Comparison of ENCODE assay signal across 28 cellular contexts in genomic region chr12:89697256-89697655, GRCh38. TPM values are rescaled to one million over a fixed set of nuclear protein-coding genes. Genes with fewer than 3 reads are reported as not detected.
DNase-seq lines count a peak whose midpoint lies in the region; TF ChIP-seq lines count a peak whose summit lies in the region.
"Had no signal": no experiment of that assay in that cellular context is flagged by ENCODE, and none has a peak within 500 bp of the region (broad histone marks: within the 10 kb centered on the region; RNA-seq: fewer than 3 reads in every experiment).

No MANE protein-coding gene starts in this region.

- H3K36me3 Mint-ChIP-seq in mesothelial cell of epicardium = no peaks in the 10 kb centered on the region

- peaks cover 30% of the 10 kb centered on the region for H4K20me1 ChIP-seq in osteoblast (ENCODE audit: insufficient read depth, low read length)

- H3K27me3 Mint-ChIP-seq in mesothelial cell of epicardium (ENCODE audit: low read depth) = no peaks in the 10 kb centered on the region
- H3K27me3 Mint-ChIP-seq: activated naive CD8-positive, alpha-beta T cell had no signal

- no peaks in the 10 kb centered on the region for H3K9me3 ChIP-seq in osteoblast (ENCODE audit: low read depth, low read length)
- H3K9me3 ChIP-seq: BLaER1, colonic mucosa, heart right ventricle, tibial nerve had no signal

- TF ChIP-seq CTCF in mesothelial cell of epicardium (IDR thresholded peaks at IDR 0.05; ENCODE audit: unreplicated experiment) (no peak), osteoblast (IDR thresholded peaks at IDR 0.05; ENCODE audit: extremely low read depth, low read depth, low read length) (no peak)

- H3K27ac ChIP-seq in osteoblast (ENCODE audit: low read depth, low read length) = no peak overlapping the region
- H3K27ac ChIP-seq: BLaER1, colonic mucosa, heart right ventricle, tibial nerve had no signal

- peak overlapping the region; percentile 66 for H3K27ac Mint-ChIP-seq in mesothelial cell of epicardium
- H3K27ac Mint-ChIP-seq: activated naive CD8-positive, alpha-beta T cell had no signal

- no peak overlapping the region for H3K4me3 ChIP-seq in osteoblast (ENCODE audit: insufficient read depth, low read length)
- H3K4me3 ChIP-seq: BLaER1, colonic mucosa, heart right ventricle, lung, tibial nerve had no signal

- in situ Hi-C loops in KBM-7 (cut with MboI; ENCODE audit: low pct_unique_long_range_greater_than_20kb, low sequenced_read_pairs) = no loop called here

- no peak overlapping the region for H3K4me2 ChIP-seq in osteoblast (ENCODE audit: insufficient read depth, low read length)
- H3K4me2 ChIP-seq: BLaER1 had no signal

- peaks cover 57% of the 10 kb centered on the region for H3K4me1 Mint-ChIP-seq in mesothelial cell of epicardium

- no peaks in the 10 kb centered on the region for H3K27me3 ChIP-seq in osteoblast (ENCODE audit: insufficient read depth, low read length)
- H3K27me3 ChIP-seq: BLaER1, colonic mucosa, heart right ventricle, tibial nerve had no signal

- H3K9me3 Mint-ChIP-seq in mesothelial cell of epicardium = no peaks in the 10 kb centered on the region
- H3K9me3 Mint-ChIP-seq: neural crest cell had no signal

- H2AFZ ChIP-seq in osteoblast (ENCODE audit: low read length) = no peak overlapping the region

- H3K79me2 ChIP-seq in osteoblast (ENCODE audit: insufficient read depth, low read length) = peaks cover 100% of the 10 kb centered on the region

- DNase-seq in CD1c-positive myeloid dendritic cell (ENCODE audit: extremely low spot score) (peak; percentile 68), KBM-7 (peak; percentile 20), SIG-M5 treated with dmso at 0.1 percent for 504 hours (lab: John Stamatoyannopoulos, UW; ENCODE audit: unreplicated experiment) (peak; percentile 46), mesothelial cell of epicardium (ENCODE audit: low spot score in 2 of 2, unreplicated experiment in 2 of 2) (no peak), NCI-H69 (lab: John Stamatoyannopoulos, UW) (no peak), hippocampal formation (lab: John Stamatoyannopoulos, UW) (no peak), osteoblast (ENCODE audit: insufficient read length, low spot score, missing footprints) (no peak)
- DNase-seq: ACHN; activated CD4-positive, CD25-positive, alpha-beta regulatory T cell; anterior cingulate cortex; Calu3; colonic mucosa; DND-41; foreskin fibroblast; heart right ventricle; NCI-H1105 treated with DMSO at 0.1 percent for 48 hours; NCI-H2029 treated with DMSO at 0.1 percent for 48 hours; NCI-H2227 treated with DMSO at 0.1 percent for 48 hours; NCI-H526 treated with DMSO at 0.1 percent for 48 hours; posterior cingulate gyrus; right cardiac atrium; stimulated activated CD4-positive, alpha-beta T cell treated with anti-CD3 and anti-CD28 coated beads, Interleukin-2, amount 100 ng/mL, for 48 hours; SW 1271 had no signal

- H3K36me3 ChIP-seq in osteoblast (ENCODE audit: insufficient read depth, low read length) = no peaks in the 10 kb centered on the region
- H3K36me3 ChIP-seq: BLaER1, colonic mucosa, heart right ventricle, tibial nerve had no signal

- peaks cover 16% of the 10 kb centered on the region for H3K4me1 ChIP-seq in osteoblast (ENCODE audit: insufficient read depth, low read length)
- H3K4me1 ChIP-seq: BLaER1, colonic mucosa had no signal

- H3K4me3 Mint-ChIP-seq in mesothelial cell of epicardium = no peak overlapping the region
- H3K4me3 Mint-ChIP-seq: activated naive CD8-positive, alpha-beta T cell; neural crest cell had no signal

RNA-seq across cellular contexts. Expression of gene ATP2B1, which starts 11.4 kb away (rescaled TPM):
- total RNA-seq in mesothelial cell of epicardium (124 to 140 TPM (median 131 TPM) in 3 replicates), osteoblast (89.3 and 99.9 TPM in 2 replicates)

Comparison
In these comparisons a context has a peak if more than half of its experiments do, and no peak if none do; other contexts are left out.
1. DNase-seq: peak in CD1c-positive myeloid dendritic cell (single experiment), KBM-7 (single experiment) and SIG-M5 treated with dmso at 0.1 percent for 504 hours (single experiment); none in mesothelial cell of epicardium (0 of 2), NCI-H69 (single experiment), hippocampal formation (0 of 2) and osteoblast (single experiment).